ENCODE assay signal across 2 cellular contexts in genomic region chr1:26034504-26035202, GRCh38.
TF ChIP-seq lines count a peak whose summit lies in the region.

No MANE protein-coding gene starts in this region.

TF ChIP-seq in A549, 52 proteins besides CTCF, POLR2A, EP300 and RAD21:
- TF ChIP-seq HOXA7 (CRISPR knock-in tag; IDR thresholded peaks at IDR 0.05) (no peak), MAZ (IDR thresholded peaks at IDR 0.05; ENCODE audit: borderline replicate concordance, low read depth, low read length) (no peak), HOXB13 (CRISPR knock-in tag; IDR thresholded peaks at IDR 0.05; ENCODE audit: low read depth) (no peak), JUN (IDR thresholded peaks at IDR 0.05) (no peak), ATOH8 (CRISPR knock-in tag; IDR thresholded peaks at IDR 0.05; ENCODE audit: low read depth) (no peak), CBX8 (IDR thresholded peaks at IDR 0.05) (no peak), NR3C1 (IDR thresholded peaks at IDR 0.05) (no peak)

TF ChIP-seq in GM12878, 131 proteins besides CTCF, POLR2A, EP300 and RAD21:
- no peak for TF ChIP-seq REST (IDR thresholded peaks at IDR 0.05; ENCODE audit: low read depth, low read length)
- TF ChIP-seq KDM1A (IDR thresholded peaks at IDR 0.05; ENCODE audit: borderline replicate concordance) = no peak
- TF ChIP-seq NFXL1 (IDR thresholded peaks at IDR 0.05; ENCODE audit: borderline replicate concordance) = no peak
- no peak for TF ChIP-seq CREB1 (IDR thresholded peaks at IDR 0.05; ENCODE audit: low read depth)
- TF ChIP-seq EED (IDR thresholded peaks at IDR 0.05; ENCODE audit: low read depth) = no peak
- TF ChIP-seq ZZZ3 (IDR thresholded peaks at IDR 0.05; ENCODE audit: control insufficient read depth, insufficient read length, low read depth) = no peak
- no peak for TF ChIP-seq RBBP5 (conservative IDR thresholded peaks at IDR 0.05)
- no peak for TF ChIP-seq POLR2AphosphoS2 (IDR thresholded peaks at IDR 0.05; ENCODE audit: low read depth, low read length)
- no peak for TF ChIP-seq ZBED1 (IDR thresholded peaks at IDR 0.05; ENCODE audit: borderline replicate concordance)
- TF ChIP-seq E2F4 (IDR thresholded peaks at IDR 0.05; ENCODE audit: low read depth, low read length) = no peak
